ENCODE assay signal across 14 cellular contexts in genomic region chr6:2852921-2853322, GRCh38. TPM values are rescaled to one million over a fixed set of nuclear protein-coding genes. Genes with fewer than 3 reads are reported as not detected.
DNase-seq lines count a peak whose midpoint lies in the region; ATAC-seq and TF ChIP-seq lines count a peak whose summit lies in the region.
"Had no signal": no experiment of that assay in that cellular context is flagged by ENCODE, and none has a peak within 500 bp of the region (broad histone marks: within the 10 kb centered on the region; RNA-seq: fewer than 3 reads in every experiment).

No MANE protein-coding gene starts in this region.

- intact Hi-C loops in activated CD4-positive, alpha-beta T cell treated with anti-CD3 and anti-CD28 coated beads for 36 hours (cut with DNase I, micrococcal nuclease) = loop anchor here in 1 of 2 experiments (1.0 kb wide), 1 partner anchor 12 kb away; the partner anchor contains the start of gene SERPINB1
- intact Hi-C loops in OCI-LY7 (cut with micrococcal nuclease; ENCODE audit: unreplicated experiment) = no loop called here

- no peak for ATAC-seq in activated CD4-positive, alpha-beta T cell treated with anti-CD3 and anti-CD28 coated beads for 36 hours
- no peak for ATAC-seq in central memory CD8-positive, alpha-beta T cell (replicated peaks; ENCODE audit: extremely low read depth, poor library complexity, severe bottlenecking)
- no peak for ATAC-seq in HG03460 (IDR thresholded peaks at IDR 0.05; ENCODE audit: unreplicated experiment)

- CTCF ChIA-PET in activated CD4-positive, alpha-beta T cell treated with anti-CD3 and anti-CD28 coated beads for 36 hours (lab: Charles Lee) = interaction anchor here (0.6 to 2.2 kb wide), 3 partner anchors 46 to 135 kb away, joined by 3 to 7 read pairs (median 3); no protein-coding TSS in a partner anchor
- CTCF ChIA-PET in OCI-LY7 (lab: Charles Lee; ENCODE audit: unreplicated experiment) = no interaction called here

- H3K9me3 ChIP-seq in OCI-LY7 (ENCODE audit: low read length) = no peaks in the 10 kb centered on the region
- H3K9me3 ChIP-seq: sigmoid colon, uterus had no signal

- no peak overlapping the region for H3K4me2 ChIP-seq in OCI-LY7 (ENCODE audit: low read length)

- H3K9me2 ChIP-seq in OCI-LY7 (ENCODE audit: insufficient read depth, low read length) = no peaks in the 10 kb centered on the region

- H3K27me3 Mint-ChIP-seq in activated CD4-positive, alpha-beta T cell treated with anti-CD3 and anti-CD28 coated beads for 36 hours = no peaks in the 10 kb centered on the region
- no peaks in the 10 kb centered on the region for H3K27me3 Mint-ChIP-seq in central memory CD8-positive, alpha-beta T cell

- H3K27ac Mint-ChIP-seq in activated CD4-positive, alpha-beta T cell treated with anti-CD3 and anti-CD28 coated beads for 36 hours = peak overlapping the region; percentile 100
- peak overlapping the region; percentile 97 for H3K27ac Mint-ChIP-seq in central memory CD8-positive, alpha-beta T cell (ENCODE audit: low read depth)

- BruUV-seq in OCI-LY7 (replicated peaks; lab: Mats Ljungman, UMichigan) = no TSS peak

- H3K36me3 Mint-ChIP-seq in activated CD4-positive, alpha-beta T cell treated with anti-CD3 and anti-CD28 coated beads for 36 hours (ENCODE audit: low read depth) = peaks cover 3% of the 10 kb centered on the region
- peaks cover 12% of the 10 kb centered on the region for H3K36me3 Mint-ChIP-seq in central memory CD8-positive, alpha-beta T cell (ENCODE audit: insufficient read depth)

- H3K27ac ChIP-seq in OCI-LY7 (ENCODE audit: low read depth, low read length, poor library complexity, severe bottlenecking) (peak overlapping the region; percentile 99), skin epidermis (peak overlapping the region in 14 of 21 experiments; percentile 21 to 98 (median 76))

- POLR2A ChIA-PET in activated CD4-positive, alpha-beta T cell treated with anti-CD3 and anti-CD28 coated beads for 36 hours (lab: Charles Lee) = interaction anchor here (0.6 to 3.0 kb wide), 3 partner anchors 11 to 35 kb away, joined by 7 to 14 read pairs (median 8); partner anchors contain the start of gene SERPINB1
- POLR2A ChIA-PET in OCI-LY7 (lab: Charles Lee) = interaction anchor here (0.6 to 1.6 kb wide), 2 partner anchors 12 to 18 kb away, joined by 3 to 10 read pairs; no protein-coding TSS in a partner anchor

- H2AFZ ChIP-seq in OCI-LY7 (ENCODE audit: low read length) = no peak overlapping the region

- DNase-seq in activated CD4-positive, alpha-beta T cell treated with anti-CD3 and anti-CD28 coated beads for 36 hours = no peak
- DNase-seq in activated CD4-positive, alpha-beta T cell treated with anti-CD3 and anti-CD28 coated beads, Interleukin-2, amount 50 U/mL, for 4 hours = no peak
- DNase-seq in OCI-LY7 (ENCODE audit: low spot score) (no peak), amygdala (lab: John Stamatoyannopoulos, UW) (no peak)
- DNase-seq in central memory CD8-positive, alpha-beta T cell (ENCODE audit: low spot score in 2 of 2) = no peak
- no peak for DNase-seq in central memory CD4-positive, alpha-beta T cell
- DNase-seq: DMS79, H7, NCI-H1105, NCI-H510A treated with DMSO at 0.1 percent for 48 hours, sigmoid colon, uterus had no signal

- peaks cover 23% of the 10 kb centered on the region for H3K36me3 ChIP-seq in OCI-LY7 (ENCODE audit: insufficient read depth, low read length)
- H3K36me3 ChIP-seq: sigmoid colon, uterus had no signal

- no peaks in the 10 kb centered on the region for H3K9me3 Mint-ChIP-seq in activated CD4-positive, alpha-beta T cell treated with anti-CD3 and anti-CD28 coated beads for 36 hours (ENCODE audit: low read depth)
- no peaks in the 10 kb centered on the region for H3K9me3 Mint-ChIP-seq in central memory CD8-positive, alpha-beta T cell

- H3K79me2 ChIP-seq in OCI-LY7 (ENCODE audit: insufficient read depth, low read depth, low read length) = peaks cover 66% of the 10 kb centered on the region

- H3K4me1 Mint-ChIP-seq in activated CD4-positive, alpha-beta T cell treated with anti-CD3 and anti-CD28 coated beads for 36 hours = peaks cover 70% of the 10 kb centered on the region
- peaks cover 55% of the 10 kb centered on the region for H3K4me1 Mint-ChIP-seq in central memory CD8-positive, alpha-beta T cell

- H4K20me1 ChIP-seq in OCI-LY7 (ENCODE audit: insufficient read depth, low read length) = no peaks in the 10 kb centered on the region

- peaks cover 83% of the 10 kb centered on the region for H3K4me1 ChIP-seq in OCI-LY7 (ENCODE audit: insufficient read depth, low read length, poor library complexity, severe bottlenecking)
- H3K4me1 ChIP-seq: uterus had no signal

- no peak for TF ChIP-seq CTCF in OCI-LY7 (conservative IDR thresholded peaks at IDR 0.05; ENCODE audit: low read length)

- no peak overlapping the region for H3K4me3 Mint-ChIP-seq in activated CD4-positive, alpha-beta T cell treated with anti-CD3 and anti-CD28 coated beads for 36 hours
- H3K4me3 Mint-ChIP-seq in central memory CD8-positive, alpha-beta T cell = peak overlapping the region; percentile 41

- H3K4me3 ChIP-seq in OCI-LY7 (ENCODE audit: low read depth, low read length, poor library complexity, severe bottlenecking) (no peak overlapping the region), skin epidermis (no peak overlapping the region)
- H3K4me3 ChIP-seq: uterus had no signal

RNA-seq across cellular contexts. Expression of gene SERPINB1, which starts 11.3 kb away (rescaled TPM):
- total RNA-seq in activated CD4-positive, alpha-beta T cell treated with anti-CD3 and anti-CD28 coated beads for 36 hours = 100 to 1,000 TPM; 200 to 243 TPM
- 1.2 and 1.3 TPM in 2 replicates for total RNA-seq in OCI-LY7 (2014; rRNA removed; shearing (Covaris generic))
- 3.5 and 5.0 TPM in 2 replicates for total RNA-seq in OCI-LY7 (2022)

RNA-seq across cellular contexts. Expression of gene SERPINB9, which starts 50.2 kb away (rescaled TPM):
- total RNA-seq in activated CD4-positive, alpha-beta T cell treated with anti-CD3 and anti-CD28 coated beads for 36 hours = 100 to 1,000 TPM in 1 of 2 experiments, 10 to 100 TPM in 1; 90.0 to 109 TPM
- total RNA-seq in OCI-LY7 (2014; rRNA removed; shearing (Covaris generic)) = 74.7 and 78.4 TPM in 2 replicates
- 166 and 167 TPM in 2 replicates for total RNA-seq in OCI-LY7 (2022)

Comparison
In these comparisons a context has a peak if more than half of its experiments do, and no peak if none do; other contexts are left out.
1. RNA of gene SERPINB1, which starts 11.3 kb away (total RNA-seq): 200 to 243 TPM in activated CD4-positive, alpha-beta T cell treated with anti-CD3 and anti-CD28 coated beads for 36 hours; 1.2 to 5.0 TPM in OCI-LY7; every median in the first group is over 10 times any median in the second.